Comparison of ENCODE assay signal across 1 cellular context in the genomic region with DNA sequence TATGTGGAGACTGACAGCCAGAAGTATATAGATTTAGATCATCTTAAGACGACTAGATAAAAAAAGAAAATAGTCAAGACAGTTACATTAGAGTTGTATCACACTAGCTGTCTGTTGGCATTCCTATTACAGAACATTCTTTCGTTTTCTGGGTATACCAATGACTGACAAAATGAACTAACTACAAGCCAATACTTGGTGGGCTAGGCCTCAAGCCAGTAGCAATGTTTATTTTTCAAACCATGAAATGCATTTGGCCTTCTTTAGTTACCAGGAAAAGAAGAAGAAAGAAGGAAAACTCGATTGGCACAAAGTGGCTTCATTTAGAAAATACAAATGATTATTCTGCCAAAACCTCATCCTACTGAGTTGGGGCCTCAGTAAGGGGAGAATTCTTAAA.
TF ChIP-seq lines count a peak whose summit lies in the region.

No MANE protein-coding gene starts in this region.

TF ChIP-seq in GM23338, 12 proteins besides CTCF, POLR2A, EP300 and RAD21 (continued from another document):
- no peak for TF ChIP-seq REST (IDR thresholded peaks at IDR 0.05; ENCODE audit: unreplicated experiment)
- TF ChIP-seq, protein P1, sequence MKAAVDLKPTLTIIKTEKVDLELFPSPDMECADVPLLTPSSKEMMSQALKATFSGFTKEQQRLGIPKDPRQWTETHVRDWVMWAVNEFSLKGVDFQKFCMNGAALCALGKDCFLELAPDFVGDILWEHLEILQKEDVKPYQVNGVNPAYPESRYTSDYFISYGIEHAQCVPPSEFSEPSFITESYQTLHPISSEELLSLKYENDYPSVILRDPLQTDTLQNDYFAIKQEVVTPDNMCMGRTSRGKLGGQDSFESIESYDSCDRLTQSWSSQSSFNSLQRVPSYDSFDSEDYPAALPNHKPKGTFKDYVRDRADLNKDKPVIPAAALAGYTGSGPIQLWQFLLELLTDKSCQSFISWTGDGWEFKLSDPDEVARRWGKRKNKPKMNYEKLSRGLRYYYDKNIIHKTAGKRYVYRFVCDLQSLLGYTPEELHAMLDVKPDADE (IDR thresholded peaks at IDR 0.05): no peak
- TF ChIP-seq EZH2 (IDR thresholded peaks at IDR 0.05; ENCODE audit: low read depth, unreplicated experiment): no peak
- TF ChIP-seq JUNB (IDR thresholded peaks at IDR 0.05; ENCODE audit: unreplicated experiment): no peak
- no peak for TF ChIP-seq POLR2AphosphoS5 (IDR thresholded peaks at IDR 0.05; ENCODE audit: low read depth)
